In genomic region chr10:71218833-71219120, GRCh38 we compare ENCODE assay signal across 2 cellular contexts.
TF ChIP-seq lines count a peak whose summit lies in the region.

No MANE protein-coding gene starts in this region.

TF ChIP-seq in HCT116, 20 proteins besides CTCF, POLR2A, EP300 and RAD21:
- TF ChIP-seq FOSL1 (IDR thresholded peaks at IDR 0.05; ENCODE audit: low read depth), result no peak
- no peak for TF ChIP-seq EGR1 (IDR thresholded peaks at IDR 0.05; ENCODE audit: low read depth)
- no peak for TF ChIP-seq ELF1 (IDR thresholded peaks at IDR 0.05; ENCODE audit: borderline replicate concordance, low read depth)
- TF ChIP-seq CEBPB (IDR thresholded peaks at IDR 0.05; ENCODE audit: low read depth), result no peak
- no peak for TF ChIP-seq YY1 (IDR thresholded peaks at IDR 0.05; ENCODE audit: extremely low read depth, insufficient replicate concordance, low read depth, low read length)
- TF ChIP-seq JUND (IDR thresholded peaks at IDR 0.05), result no peak
- no peak for TF ChIP-seq MAX (IDR thresholded peaks at IDR 0.05)
- TF ChIP-seq CBX3 (IDR thresholded peaks at IDR 0.05; ENCODE audit: low read depth), result no peak
- no peak for TF ChIP-seq ZFX (IDR thresholded peaks at IDR 0.05)
- TF ChIP-seq TCF7L2 (IDR thresholded peaks at IDR 0.05; ENCODE audit: borderline replicate concordance, extremely low read depth, insufficient read depth, insufficient read length), result no peak
- no peak for TF ChIP-seq POLR2AphosphoS5 (IDR thresholded peaks at IDR 0.05; ENCODE audit: low read depth, low read length)
- TF ChIP-seq EZH2 (IDR thresholded peaks at IDR 0.05), result no peak
- TF ChIP-seq SP1 (IDR thresholded peaks at IDR 0.05; ENCODE audit: low read depth), result no peak
- no peak for TF ChIP-seq ZBTB33 (IDR thresholded peaks at IDR 0.05; ENCODE audit: extremely low read depth, insufficient replicate concordance, low read length)

TF ChIP-seq in H1, 55 proteins besides CTCF, POLR2A, EP300 and RAD21:
- TF ChIP-seq SUZ12 (IDR thresholded peaks at IDR 0.05; ENCODE audit: low read length) (no peak), KDM4A (IDR thresholded peaks at IDR 0.05; ENCODE audit: low read depth, low read length, severe bottlenecking) (no peak), POLR2AphosphoS5 (IDR thresholded peaks at IDR 0.05; ENCODE audit: low read depth, low read length) (no peak), CEBPB (IDR thresholded peaks at IDR 0.05; ENCODE audit: low read depth, low read length) (no peak), CHD1 (IDR thresholded peaks at IDR 0.05; ENCODE audit: low read depth, low read length) (no peak), FOSL1 (IDR thresholded peaks at IDR 0.05; ENCODE audit: insufficient read depth, low read depth, low read length) (no peak), RBBP5 (IDR thresholded peaks at IDR 0.05; ENCODE audit: borderline replicate concordance, low read depth, low read length) (no peak), HDAC6 (IDR thresholded peaks at IDR 0.05; ENCODE audit: low read depth, low read length) (no peak), SP4 (IDR thresholded peaks at IDR 0.05; ENCODE audit: low read length) (no peak), NRF1 (IDR thresholded peaks at IDR 0.05; ENCODE audit: low read depth, low read length) (no peak), JUN (IDR thresholded peaks at IDR 0.05; ENCODE audit: low read depth, low read length) (no peak), SIN3A (conservative IDR thresholded peaks at IDR 0.05 in 1 of 2, IDR thresholded peaks at IDR 0.05 in 1 of 2; ENCODE audit: low read depth in 1 of 2, low read length in 2 of 2) (no peak), MAFK (IDR thresholded peaks at IDR 0.05; ENCODE audit: low read depth, low read length) (no peak), JUND (IDR thresholded peaks at IDR 0.05; ENCODE audit: low read length) (no peak), TBP (IDR thresholded peaks at IDR 0.05; ENCODE audit: low read depth, low read length) (no peak), GABPA (IDR thresholded peaks at IDR 0.05; ENCODE audit: borderline replicate concordance, insufficient read depth, low read length) (no peak)
